ENCODE assay signal across 8 cellular contexts in the genomic region with DNA sequence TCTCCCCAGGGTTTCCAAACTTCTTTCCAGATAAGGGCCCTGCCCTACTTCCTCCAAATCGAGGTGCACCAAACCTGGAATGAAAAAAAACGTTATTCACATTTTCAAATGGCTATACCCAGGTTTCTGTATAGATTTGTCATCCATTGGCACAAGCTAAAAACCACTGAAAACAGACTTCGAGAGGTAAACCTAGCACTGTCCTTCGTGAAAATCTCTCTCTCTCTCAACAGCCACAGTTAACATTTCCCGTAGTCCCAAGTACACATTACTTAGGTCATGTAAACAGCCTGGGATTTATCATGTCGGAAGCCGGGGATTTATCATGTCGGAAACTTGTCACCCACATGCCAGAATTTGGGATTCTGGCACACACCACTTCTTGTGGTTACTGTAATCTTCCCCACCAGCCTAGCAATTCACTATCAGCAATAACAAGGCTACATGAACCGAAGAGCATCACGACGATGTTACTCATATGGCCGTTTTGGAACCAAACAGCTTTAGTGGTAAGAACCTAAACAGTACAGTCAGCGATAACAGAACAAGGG. TPM values are rescaled to one million over a fixed set of nuclear protein-coding genes. Genes with fewer than 3 reads are reported as not detected.
DNase-seq lines count a peak whose midpoint lies in the region; ATAC-seq and TF ChIP-seq lines count a peak whose summit lies in the region.

No MANE protein-coding gene starts in this region.

- no peak for TF ChIP-seq CTCF in heart left ventricle (IDR thresholded peaks at IDR 0.05)
- TF ChIP-seq CTCF in adrenal gland (IDR thresholded peaks at IDR 0.05), result no peak
- TF ChIP-seq CTCF in left lung (IDR thresholded peaks at IDR 0.05), result no peak
- TF ChIP-seq CTCF in thyroid gland (IDR thresholded peaks at IDR 0.05), result no peak

- H3K9me3 ChIP-seq in heart left ventricle (no peaks in the 10 kb centered on the region), adrenal gland (replicated peaks in 1 of 3) (no peaks in the 10 kb centered on the region), left lung (no peaks in the 10 kb centered on the region), thyroid gland (no peaks in the 10 kb centered on the region)

- peak overlapping the region; percentile 96 to 100 (median 99) for H3K27ac ChIP-seq in heart left ventricle
- H3K27ac ChIP-seq in adrenal gland, result peak overlapping the region; percentile 100
- peak overlapping the region; percentile 99 for H3K27ac ChIP-seq in left lung
- peak overlapping the region; percentile 99 to 100 (median 100) for H3K27ac ChIP-seq in thyroid gland

- ATAC-seq in heart left ventricle (no peak), left lung (no peak), HG03095 (IDR thresholded peaks at IDR 0.05; ENCODE audit: unreplicated experiment) (no peak), GM18498 (IDR thresholded peaks at IDR 0.05; ENCODE audit: unreplicated experiment) (no peak)

- H3K4me3 ChIP-seq in heart left ventricle (peak overlapping the region; percentile 77 to 99 (median 88)), adrenal gland (peak overlapping the region; percentile 0 to 95 (median 76)), left lung (peak overlapping the region; percentile 95 to 98), thyroid gland (replicated peaks in 1 of 3) (peak overlapping the region; percentile 94 to 99 (median 97))

- TF ChIP-seq POLR2A in heart left ventricle (IDR thresholded peaks at IDR 0.05) (no peak), adrenal gland (IDR thresholded peaks at IDR 0.05) (no peak), thyroid gland (IDR thresholded peaks at IDR 0.05) (no peak)

- WGBS in heart left ventricle, 4 donors, result 0 to 1% (median 1%) methylated on average over 13 of the region's 13 CpGs
- WGBS in adrenal gland, 4 donors, result 0 to 3% (median 1%) methylated on average over 12 to 13 of the region's 13 CpGs
- 0 to 1% methylated on average over 13 of the region's 13 CpGs for WGBS in thyroid gland, 2 donors

- H3K36me3 ChIP-seq in heart left ventricle, result peaks cover 14 to 66% (median 62%) of the 10 kb centered on the region in 9 donors
- H3K36me3 ChIP-seq in adrenal gland (replicated peaks in 1 of 2), result peaks cover 0 to 49% of the 10 kb centered on the region in 2 donors
- peaks cover 32 to 53% of the 10 kb centered on the region in 2 donors for H3K36me3 ChIP-seq in left lung
- H3K36me3 ChIP-seq in thyroid gland, result peaks cover 50 to 52% of the 10 kb centered on the region in 2 donors

- H3K4me1 ChIP-seq in heart left ventricle (peaks cover 14 to 71% (median 64%) of the 10 kb centered on the region in 12 donors), adrenal gland (replicated peaks in 1 of 2) (peaks cover 40 to 67% of the 10 kb centered on the region in 2 donors), left lung (peaks cover 16 to 72% of the 10 kb centered on the region in 2 donors), thyroid gland (peaks cover 17 to 56% of the 10 kb centered on the region in 2 donors)

- no peak for DNase-seq in heart left ventricle
- DNase-seq in cardiac septum (ENCODE audit: low spot score), result no peak
- DNase-seq in adrenal gland, result peak in 4 of 7 donors; percentile 28 to 70 (median 44)
- DNase-seq in left lung, result no peak
- no peak for DNase-seq in thyroid gland
- no peak for DNase-seq in stimulated activated CD4-positive, alpha-beta T cell treated with anti-CD3 and anti-CD28 coated beads, Interleukin-2, amount 100 ng/mL, for 24 hours

- intact Hi-C loops in heart left ventricle (cut with DNase I) (loop anchor here in 2 of 10 donors (5.0 to 10.0 kb wide), 4 partner anchors 200 to 680 kb away; a partner anchor contains a TSS), cardiac septum (cut with DNase I) (loop anchor here (1.0 to 10.0 kb wide), 3 partner anchors 8 to 660 kb away; a partner anchor contains a TSS), adrenal gland (cut with DNase I) (no loop called here), left lung (cut with DNase I) (no loop called here), thyroid gland (cut with DNase I) (loop anchor here (5.0 kb wide), 1 partner anchor 142 kb away; no protein-coding TSS in a partner anchor)

- H3K27me3 ChIP-seq in heart left ventricle (no peaks in the 10 kb centered on the region), adrenal gland (no peaks in the 10 kb centered on the region), left lung (no peaks in the 10 kb centered on the region), thyroid gland (no peaks in the 10 kb centered on the region)

RNA-seq across cellular contexts. Expression of a gene that starts 1.2 kb away (rescaled TPM):
- 100 to 1,000 TPM; 183 to 521 (median 332) TPM for total RNA-seq in heart left ventricle
- polyA plus RNA-seq in heart left ventricle, result 100 to 1,000 TPM; 254 to 382 TPM
- total RNA-seq in cardiac septum, result 443 TPM
- 1,000 to 10,000 TPM in 4 of 8 donors, 100 to 1,000 TPM in 4; 315 to 1,846 (median 957) TPM for total RNA-seq in adrenal gland
- polyA plus RNA-seq in adrenal gland, result 1,000 to 10,000 TPM in 2 of 3 donors, 100 to 1,000 TPM in 1; 829 to 1,098 (median 1,016) TPM
- total RNA-seq in left lung, result 100 to 1,000 TPM; 712 to 729 TPM
- total RNA-seq in thyroid gland, result 1,000 to 10,000 TPM in 3 of 4 donors, 100 to 1,000 TPM in 1; 895 to 1,792 (median 1,570) TPM

RNA-seq across cellular contexts. Expression of a gene that starts 1.9 kb away (rescaled TPM):
- total RNA-seq in heart left ventricle (10 to 100 TPM in 7 of 9 donors, 1 to 10 TPM in 2; 9.4 to 25.1 (median 13.1) TPM), cardiac septum (16.4 TPM), adrenal gland (10 to 100 TPM in 7 of 8 donors, 1 to 10 TPM in 1; 7.7 to 31.3 (median 18.3) TPM), left lung (10 to 100 TPM; 21.2 to 26.3 TPM), thyroid gland (10 to 100 TPM; 62.6 to 91.3 (median 75.8) TPM)
- polyA plus RNA-seq in heart left ventricle (10 to 100 TPM; 10.6 to 15.4 TPM), adrenal gland (100 to 1,000 TPM in 1 of 3 donors, 10 to 100 TPM in 2; 23.8 to 114 (median 66.5) TPM)

RNA-seq across cellular contexts. Expression of a gene that starts 8.0 kb away (rescaled TPM):
- 1 to 10 TPM; 1.4 to 8.7 (median 5.7) TPM for total RNA-seq in heart left ventricle
- polyA plus RNA-seq in heart left ventricle, result 1 to 10 TPM; 5.4 to 5.9 TPM
- total RNA-seq in cardiac septum, result 8.0 TPM
- total RNA-seq in adrenal gland, result 10 to 100 TPM in 4 of 8 donors, 1 to 10 TPM in 4; 3.1 to 28.7 (median 8.9) TPM
- 10 to 100 TPM in 2 of 3 donors, 1 to 10 TPM in 1; 7.6 to 14.7 (median 11.1) TPM for polyA plus RNA-seq in adrenal gland
- 10 to 100 TPM; 12.6 to 12.8 TPM for total RNA-seq in left lung
- total RNA-seq in thyroid gland, result 10 to 100 TPM; 10.6 to 15.0 (median 13.1) TPM

RNA-seq across cellular contexts. Expression of a gene that starts 55.9 kb away (rescaled TPM):
- total RNA-seq in heart left ventricle (10 to 100 TPM in 1 of 9 donors, 1 to 10 TPM in 7, under 1 TPM in 1; 0.95 to 23.0 (median 2.4) TPM), cardiac septum (3.6 TPM), adrenal gland (10 to 100 TPM in 6 of 8 donors, 1 to 10 TPM in 2; 6.4 to 28.0 (median 19.2) TPM), left lung (10 to 100 TPM; 17.3 to 34.4 TPM), thyroid gland (10 to 100 TPM in 1 of 4 donors, 1 to 10 TPM in 2, not detected in 1; 2.3 to 14.6 (median 6.8) TPM)
- polyA plus RNA-seq in heart left ventricle (1 to 10 TPM; 1.6 to 1.7 TPM), adrenal gland (10 to 100 TPM in 1 of 3 donors, 1 to 10 TPM in 2; 6.2 to 17.2 (median 9.1) TPM)

Comparison
In these comparisons a context has a peak if more than half of its experiments do, and no peak if none do; other contexts are left out.
1. DNase-seq: peak in adrenal gland (4 of 7); none in heart left ventricle (0 of 5), cardiac septum (single experiment), left lung (0 of 2), thyroid gland (0 of 2) and stimulated activated CD4-positive, alpha-beta T cell treated with anti-CD3 and anti-CD28 coated beads, Interleukin-2, amount 100 ng/mL, for 24 hours (0 of 2).
2. intact Hi-C loops: an anchor here in cardiac septum (1.0 to 10.0 kb wide) and thyroid gland (5.0 kb wide); none called in adrenal gland and left lung.
3. Peak in every context shown above with its lines, with median percentiles within 50 percentile points of each other: H3K27ac ChIP-seq and H3K4me3 ChIP-seq.